In the genomic region with DNA sequence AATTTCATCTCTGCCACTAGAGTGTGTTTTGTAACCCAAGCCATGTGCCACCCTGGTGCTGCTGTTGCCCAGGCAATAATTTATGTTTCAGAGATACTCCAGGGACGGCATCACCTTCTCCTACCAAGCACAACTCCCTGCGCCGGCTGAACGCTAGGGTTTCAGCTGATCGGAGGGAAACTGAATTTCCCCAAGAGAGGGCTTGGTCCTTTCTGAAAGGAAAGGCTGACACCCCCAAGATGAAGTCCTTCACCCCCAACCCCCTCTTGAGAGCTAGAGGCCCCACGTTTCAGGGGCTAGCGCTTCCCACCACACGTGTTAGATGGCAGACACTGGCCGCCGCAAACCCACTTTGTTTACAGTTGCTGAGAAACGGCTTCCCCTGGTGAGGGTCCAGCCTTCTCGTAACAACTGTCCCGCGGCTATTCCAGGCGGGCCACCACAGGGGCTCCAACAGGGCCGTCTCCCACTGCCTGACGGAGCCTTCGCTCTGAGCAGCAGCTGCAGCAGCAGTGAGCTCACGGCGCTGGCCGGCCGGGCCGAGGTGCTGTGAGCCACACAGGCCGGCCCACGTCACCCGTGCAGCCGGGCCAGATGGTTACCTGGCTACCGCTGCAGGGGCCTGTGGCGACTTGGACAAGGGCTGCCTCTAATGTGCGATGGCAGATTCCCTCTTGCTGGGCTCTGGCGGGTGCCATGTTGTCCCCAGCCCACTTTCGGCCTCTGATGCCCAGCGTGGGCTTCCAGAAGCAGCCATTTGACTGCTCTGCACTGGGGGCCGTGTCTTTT, we compare ENCODE assay signal across 10 cellular contexts.
A peak's percentile ranks its signal among the peaks of the same experiment; 100 is the strongest.
DNase-seq lines count a peak whose midpoint lies in the region; ATAC-seq, FAIRE-seq and TF ChIP-seq lines count a peak whose summit lies in the region.
"Had no signal": no experiment of that assay in that cellular context is flagged by ENCODE, and none has a peak within 500 bp of the region (broad histone marks: within the 10 kb centered on the region; RNA-seq: fewer than 3 reads in every experiment).

No MANE protein-coding gene starts in this region.

- H3K9me3 ChIP-seq in SK-N-SH = no peaks in the 10 kb centered on the region

- H3K9me3 Mint-ChIP-seq in activated CD4-positive, alpha-beta T cell treated with anti-CD3 and anti-CD28 coated beads for 36 hours (ENCODE audit: low read depth) = no peaks in the 10 kb centered on the region
- no peaks in the 10 kb centered on the region for H3K9me3 Mint-ChIP-seq in progenitor cell of endocrine pancreas (ENCODE audit: low read depth)
- H3K9me3 Mint-ChIP-seq: neural crest cell had no signal

- no peaks in the 10 kb centered on the region for H4K20me1 ChIP-seq in SK-N-SH (ENCODE audit: insufficient read depth)

- no peak overlapping the region for H3K4me3 ChIP-seq in SK-N-SH (ENCODE audit: low read depth in 2 of 2, low read length in 1 of 2)
- no peak overlapping the region for H3K4me3 ChIP-seq in astrocyte of the spinal cord (ENCODE audit: low read depth, low read length)

- H3F3A ChIP-seq in SK-N-SH (replicated peaks; ENCODE audit: insufficient read depth) = no peaks in the 10 kb centered on the region

- no peaks in the 10 kb centered on the region for H3K27me3 ChIP-seq in SK-N-SH (ENCODE audit: insufficient read depth)

- no peak for TF ChIP-seq POLR2A in H54 (IDR thresholded peaks at IDR 0.05; ENCODE audit: low read depth, low read length)

- no peaks in the 10 kb centered on the region for H3K4me1 Mint-ChIP-seq in activated CD4-positive, alpha-beta T cell treated with anti-CD3 and anti-CD28 coated beads for 36 hours
- peaks cover 25% of the 10 kb centered on the region for H3K4me1 Mint-ChIP-seq in progenitor cell of endocrine pancreas (ENCODE audit: low read depth)
- H3K4me1 Mint-ChIP-seq: neural crest cell had no signal

- CTCF ChIA-PET in SK-N-SH (lab: Yijun Ruan, JAX) = interaction anchor here (1.0 to 2.7 kb wide), 5 partner anchors 67 to 324 kb away, joined by 3 to 12 read pairs (median 3); a partner anchor contains a TSS
- CTCF ChIA-PET in activated CD4-positive, alpha-beta T cell treated with anti-CD3 and anti-CD28 coated beads for 36 hours (lab: Charles Lee) = interaction anchor here (0.7 kb wide), 1 partner anchor 34 kb away, joined by 3 read pairs; no protein-coding TSS in a partner anchor

- TF ChIP-seq EP300 in SK-N-SH (IDR thresholded peaks at IDR 0.05; ENCODE audit: borderline replicate concordance in 1 of 2, low read depth in 1 of 2, low read length in 1 of 2) = no peak

- peak; percentile 11 for ATAC-seq in SK-N-SH treated with all-trans-retinoic acid at 6 μM for 48 hours
- ATAC-seq in left lobe of liver = peak; percentile 65
- no peak for ATAC-seq in activated CD4-positive, alpha-beta T cell treated with anti-CD3 and anti-CD28 coated beads for 36 hours

- no peak overlapping the region for H3K4me3 Mint-ChIP-seq in activated CD4-positive, alpha-beta T cell treated with anti-CD3 and anti-CD28 coated beads for 36 hours
- no peak overlapping the region for H3K4me3 Mint-ChIP-seq in progenitor cell of endocrine pancreas (ENCODE audit: low read depth)
- H3K4me3 Mint-ChIP-seq: neural crest cell had no signal

- H3K27ac Mint-ChIP-seq in activated CD4-positive, alpha-beta T cell treated with anti-CD3 and anti-CD28 coated beads for 36 hours = no peak overlapping the region
- H3K27ac Mint-ChIP-seq in progenitor cell of endocrine pancreas = no peak overlapping the region

- no peaks in the 10 kb centered on the region for H3K9me2 ChIP-seq in SK-N-SH

- no peak overlapping the region for H2AFZ ChIP-seq in SK-N-SH (ENCODE audit: low read depth)

- no peak overlapping the region for H3K4me2 ChIP-seq in SK-N-SH

- TF ChIP-seq CTCF in SK-N-SH (IDR thresholded peaks at IDR 0.05) (no peak), astrocyte of the spinal cord (IDR thresholded peaks at IDR 0.05; ENCODE audit: low read depth, low read length) (no peak), progenitor cell of endocrine pancreas (IDR thresholded peaks at IDR 0.05; ENCODE audit: unreplicated experiment) (no peak)

- in situ Hi-C loops in astrocyte of the spinal cord (cut with HindIII; ENCODE audit: low sequenced_read_pairs) = no loop called here

- H3K4me1 ChIP-seq in SK-N-SH (ENCODE audit: control insufficient read depth in 1 of 2, insufficient read depth in 2 of 2, low read depth in 1 of 2, low read length in 1 of 2) = peaks cover 0 to 5% of the 10 kb centered on the region in 2 experiments; a peak in 1 of 4 replicates

- 91% methylated on average over 21 of the region's 34 CpGs for WGBS in SK-N-SH (ENCODE audit: low lambda C conversion rate)

- no peak for FAIRE-seq in H54 (lab: Jason Lieb, UNC)
- FAIRE-seq: A204.1 had no signal

- H3K27ac ChIP-seq in SK-N-SH (ENCODE audit: low read depth in 2 of 2, low read length in 1 of 2) = no peak overlapping the region
- H3K27ac ChIP-seq in temporal lobe (ENCODE audit: low read depth, low read length) = peak overlapping the region; percentile 3

- H3K9ac ChIP-seq in SK-N-SH = no peak overlapping the region

- no peaks in the 10 kb centered on the region for H3K27me3 Mint-ChIP-seq in activated CD4-positive, alpha-beta T cell treated with anti-CD3 and anti-CD28 coated beads for 36 hours
- H3K27me3 Mint-ChIP-seq in progenitor cell of endocrine pancreas = peaks cover 10% of the 10 kb centered on the region

- POLR2A ChIA-PET in SK-N-SH (lab: Yijun Ruan, JAX) = no interaction called here
- POLR2A ChIA-PET in activated CD4-positive, alpha-beta T cell treated with anti-CD3 and anti-CD28 coated beads for 36 hours (lab: Charles Lee) = no interaction called here

- H3K79me2 ChIP-seq in SK-N-SH (ENCODE audit: insufficient read depth) = no peaks in the 10 kb centered on the region

- TF ChIP-seq RAD21 in SK-N-SH (IDR thresholded peaks at IDR 0.05; ENCODE audit: low read length) = no peak

- DNase-seq in SK-N-SH (no peak), astrocyte of the spinal cord (ENCODE audit: low read depth, low spot score) (peak; percentile 44), left lobe of liver (ENCODE audit: low spot score) (no peak), H54 (ENCODE audit: insufficient read length, low spot score) (no peak), progenitor cell of endocrine pancreas (ENCODE audit: low spot score, unreplicated experiment) (no peak)
- DNase-seq in activated CD4-positive, alpha-beta T cell treated with anti-CD3 and anti-CD28 coated beads for 36 hours = no peak

- intact Hi-C loops in activated CD4-positive, alpha-beta T cell treated with anti-CD3 and anti-CD28 coated beads for 36 hours (cut with DNase I, micrococcal nuclease) = no loop called here

- H3K36me3 Mint-ChIP-seq in activated CD4-positive, alpha-beta T cell treated with anti-CD3 and anti-CD28 coated beads for 36 hours (ENCODE audit: low read depth) = peaks cover 3% of the 10 kb centered on the region
- H3K36me3 Mint-ChIP-seq in progenitor cell of endocrine pancreas (ENCODE audit: insufficient read depth) = peaks cover 5% of the 10 kb centered on the region

- H3K36me3 ChIP-seq in SK-N-SH (replicated peaks in 1 of 2; ENCODE audit: control insufficient read depth in 1 of 2, insufficient read depth in 2 of 2, low read length in 1 of 2) = peaks cover 20 to 27% of the 10 kb centered on the region in 2 experiments

TF ChIP-seq in SK-N-SH treated with all-trans-retinoic acid at 6 μM for 48 hours, 23 proteins besides CTCF, POLR2A, EP300 and RAD21:
- TF ChIP-seq, protein P1, sequence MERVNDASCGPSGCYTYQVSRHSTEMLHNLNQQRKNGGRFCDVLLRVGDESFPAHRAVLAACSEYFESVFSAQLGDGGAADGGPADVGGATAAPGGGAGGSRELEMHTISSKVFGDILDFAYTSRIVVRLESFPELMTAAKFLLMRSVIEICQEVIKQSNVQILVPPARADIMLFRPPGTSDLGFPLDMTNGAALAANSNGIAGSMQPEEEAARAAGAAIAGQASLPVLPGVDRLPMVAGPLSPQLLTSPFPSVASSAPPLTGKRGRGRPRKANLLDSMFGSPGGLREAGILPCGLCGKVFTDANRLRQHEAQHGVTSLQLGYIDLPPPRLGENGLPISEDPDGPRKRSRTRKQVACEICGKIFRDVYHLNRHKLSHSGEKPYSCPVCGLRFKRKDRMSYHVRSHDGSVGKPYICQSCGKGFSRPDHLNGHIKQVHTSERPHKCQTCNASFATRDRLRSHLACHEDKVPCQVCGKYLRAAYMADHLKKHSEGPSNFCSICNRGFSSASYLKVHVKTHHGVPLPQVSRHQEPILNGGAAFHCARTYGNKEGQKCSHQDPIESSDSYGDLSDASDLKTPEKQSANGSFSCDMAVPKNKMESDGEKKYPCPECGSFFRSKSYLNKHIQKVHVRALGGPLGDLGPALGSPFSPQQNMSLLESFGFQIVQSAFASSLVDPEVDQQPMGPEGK (CRISPR knock-in tag; IDR thresholded peaks at IDR 0.05; ENCODE audit: borderline replicate concordance) = no peak

TF ChIP-seq in SK-N-SH, 30 proteins besides CTCF, POLR2A, EP300 and RAD21 (continues in another document):
- TF ChIP-seq JUND (IDR thresholded peaks at IDR 0.05) = no peak
- TF ChIP-seq, protein P2, sequence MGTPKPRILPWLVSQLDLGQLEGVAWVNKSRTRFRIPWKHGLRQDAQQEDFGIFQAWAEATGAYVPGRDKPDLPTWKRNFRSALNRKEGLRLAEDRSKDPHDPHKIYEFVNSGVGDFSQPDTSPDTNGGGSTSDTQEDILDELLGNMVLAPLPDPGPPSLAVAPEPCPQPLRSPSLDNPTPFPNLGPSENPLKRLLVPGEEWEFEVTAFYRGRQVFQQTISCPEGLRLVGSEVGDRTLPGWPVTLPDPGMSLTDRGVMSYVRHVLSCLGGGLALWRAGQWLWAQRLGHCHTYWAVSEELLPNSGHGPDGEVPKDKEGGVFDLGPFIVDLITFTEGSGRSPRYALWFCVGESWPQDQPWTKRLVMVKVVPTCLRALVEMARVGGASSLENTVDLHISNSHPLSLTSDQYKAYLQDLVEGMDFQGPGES (IDR thresholded peaks at IDR 0.05; ENCODE audit: low read depth, low read length) = no peak
- no peak for TF ChIP-seq MEF2A (IDR thresholded peaks at IDR 0.05; ENCODE audit: borderline replicate concordance, low read depth)
- TF ChIP-seq EZH2phosphoT487 (IDR thresholded peaks at IDR 0.05; ENCODE audit: borderline replicate concordance, low read depth) = no peak
- TF ChIP-seq FOXJ3 (CRISPR knock-in tag; IDR thresholded peaks at IDR 0.05) = no peak
- no peak for TF ChIP-seq POLR2AphosphoS5 (IDR thresholded peaks at IDR 0.05; ENCODE audit: low read depth, low read length)
- TF ChIP-seq, protein P3, sequence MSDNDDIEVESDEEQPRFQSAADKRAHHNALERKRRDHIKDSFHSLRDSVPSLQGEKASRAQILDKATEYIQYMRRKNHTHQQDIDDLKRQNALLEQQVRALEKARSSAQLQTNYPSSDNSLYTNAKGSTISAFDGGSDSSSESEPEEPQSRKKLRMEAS (IDR thresholded peaks at IDR 0.05; ENCODE audit: low read depth) = no peak
- no peak for TF ChIP-seq GATA2 (CRISPR knock-in tag; IDR thresholded peaks at IDR 0.05)
- TF ChIP-seq RXRA (IDR thresholded peaks at IDR 0.05; ENCODE audit: borderline replicate concordance, low read depth) = no peak
- TF ChIP-seq FOSL2 (IDR thresholded peaks at IDR 0.05; ENCODE audit: borderline replicate concordance, low read depth) = no peak
- TF ChIP-seq MXI1 (IDR thresholded peaks at IDR 0.05; ENCODE audit: low read depth, low read length) = no peak
